In genomic region chr7:126222782-126223181, GRCh38 we compare ENCODE assay signal across 28 cellular contexts.
"Had no signal": no experiment of that assay in that cellular context is flagged by ENCODE, and none has a peak within 500 bp of the region (broad histone marks: within the 10 kb centered on the region; RNA-seq: fewer than 3 reads in every experiment).

No MANE protein-coding gene starts in this region.

- H3K27ac ChIP-seq: coronary artery, esophagus muscularis mucosa, heart right ventricle, left lung, prostate gland, right atrium auricular region, sigmoid colon, testis, tibial artery had no signal

- H3K9me3 Mint-ChIP-seq: type B pancreatic cell had no signal

- H3K27me3 Mint-ChIP-seq: naive B cell; natural killer cell treated with Interleukin-12 subunit alpha and Interleukin-12 subunit beta and Interleukin-15 and Interleukin-18, amount 100 ng/mL, for 72 hours; type B pancreatic cell had no signal

- H3K27ac Mint-ChIP-seq: mesothelial cell of epicardium; natural killer cell treated with Interleukin-12 subunit alpha and Interleukin-12 subunit beta and Interleukin-15 and Interleukin-18, amount 100 ng/mL, for 72 hours; stimulated activated effector memory CD8-positive, alpha-beta T cell treated with anti-CD3 and anti-CD28 coated beads, Interleukin-12 subunit alpha, Interleukin-12 subunit beta, amount 100 ng/mL, for 72 hours; type B pancreatic cell had no signal

- ATAC-seq: heart right ventricle; left cardiac atrium; left lung; mucosa of descending colon; natural killer cell treated with Interleukin-12 subunit alpha and Interleukin-12 subunit beta and Interleukin-15 and Interleukin-18, amount 100 ng/mL, for 72 hours; stimulated activated effector memory CD8-positive, alpha-beta T cell treated with anti-CD3 and anti-CD28 coated beads, Interleukin-12 subunit alpha, Interleukin-12 subunit beta, amount 100 ng/mL, for 72 hours; stimulated activated naive CD8-positive, alpha-beta T cell treated with anti-CD3 and anti-CD28 coated beads, Interleukin-15, Interleukin-2, amounts not matched to agents 100 U/mL and 50 U/mL, for 24 hours had no signal

- H3K4me1 ChIP-seq: esophagus muscularis mucosa, heart right ventricle, left lung, prostate gland, right atrium auricular region, sigmoid colon, testis, tibial artery had no signal

- H3K9me3 ChIP-seq: esophagus muscularis mucosa, prostate gland, sigmoid colon, testis had no signal

- H3K4me3 Mint-ChIP-seq: mesothelial cell of epicardium; natural killer cell treated with Interleukin-12 subunit alpha and Interleukin-12 subunit beta and Interleukin-15 and Interleukin-18, amount 100 ng/mL, for 72 hours; neural crest cell; stimulated activated effector memory CD8-positive, alpha-beta T cell treated with anti-CD3 and anti-CD28 coated beads, Interleukin-12 subunit alpha, Interleukin-12 subunit beta, amount 100 ng/mL, for 72 hours; type B pancreatic cell had no signal

- H3K27me3 ChIP-seq: esophagus muscularis mucosa, heart right ventricle, left lung, right atrium auricular region, sigmoid colon, testis, tibial artery had no signal

- H3K36me3 ChIP-seq: esophagus muscularis mucosa, heart right ventricle, left lung, prostate gland, right atrium auricular region, sigmoid colon, tibial artery had no signal

- H3K36me3 Mint-ChIP-seq: mesothelial cell of epicardium; naive B cell; stimulated activated effector memory CD8-positive, alpha-beta T cell treated with anti-CD3 and anti-CD28 coated beads, Interleukin-12 subunit alpha, Interleukin-12 subunit beta, amount 100 ng/mL, for 72 hours; type B pancreatic cell had no signal

- H3K4me3 ChIP-seq: coronary artery, esophagus muscularis mucosa, heart right ventricle, left lung, mucosa of descending colon, prostate gland, right atrium auricular region, sigmoid colon, testis, tibial artery had no signal

- DNase-seq: dermis blood vessel endothelial cell; effector memory CD4-positive, alpha-beta T cell; foreskin melanocyte; glutamatergic neuron; heart right ventricle; hippocampal formation; left cardiac atrium; left lung; mesenchymal stem cell; naive B cell; nucleus accumbens; sigmoid colon; stimulated activated CD4-positive, alpha-beta T cell treated with anti-CD3 and anti-CD28 coated beads, Interleukin-2, amount 100 ng/mL, for 24 hours; stimulated activated CD4-positive, alpha-beta T cell treated with anti-CD3 and anti-CD28 coated beads, Interleukin-4, amount 100 ng/mL, for 24 hours; stimulated activated naive CD8-positive, alpha-beta T cell treated with anti-CD3 and anti-CD28 coated beads, Interleukin-15, Interleukin-2, amounts not matched to agents 100 U/mL and 50 U/mL, for 24 hours; substantia nigra; testis; tibial artery had no signal

- H3K4me1 Mint-ChIP-seq: mesothelial cell of epicardium; naive B cell; neural crest cell; stimulated activated effector memory CD8-positive, alpha-beta T cell treated with anti-CD3 and anti-CD28 coated beads, Interleukin-12 subunit alpha, Interleukin-12 subunit beta, amount 100 ng/mL, for 72 hours had no signal
